In genomic region chr3:118245312-118245711, GRCh38 we compare ENCODE assay signal across 8 cellular contexts.
"Had no signal": no experiment of that assay in that cellular context is flagged by ENCODE, and none has a peak within 500 bp of the region (broad histone marks: within the 10 kb centered on the region; RNA-seq: fewer than 3 reads in every experiment).

No MANE protein-coding gene starts in this region.

- DNase-seq: GDM1, GF-D8 had no signal

- FAIRE-seq: G401.6, GM12878, GM12891, GM12892, GM18507, GM19239 had no signal

- ATAC-seq: GM12878 had no signal

- H3K4me3 ChIP-seq: GM12878 had no signal
